1 cellular context compared by ENCODE assay signal in the genomic region with DNA sequence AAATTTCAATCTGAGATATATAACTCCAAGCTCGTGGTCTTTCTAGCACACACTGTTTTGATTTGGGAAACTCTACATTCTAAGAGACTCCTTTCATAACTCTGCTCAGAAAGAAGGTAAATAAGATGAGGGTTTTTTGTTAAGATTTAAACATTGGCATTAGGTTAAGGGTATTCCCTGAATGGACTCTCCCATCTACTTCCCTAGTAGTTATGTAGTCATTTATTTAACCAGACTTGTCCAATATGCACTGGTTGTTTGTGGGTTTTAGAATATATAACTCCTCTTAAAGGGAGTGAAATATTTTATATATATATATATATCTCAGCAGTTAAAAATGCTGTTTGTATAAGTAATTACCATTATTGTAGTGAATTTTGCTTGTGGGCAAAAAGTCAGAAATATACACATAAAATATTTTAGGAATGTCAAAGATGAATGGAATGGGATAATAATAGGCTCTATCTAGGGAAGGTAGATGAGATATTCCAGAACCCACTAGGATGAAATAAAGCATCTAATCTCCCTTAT.
TF ChIP-seq lines count a peak whose summit lies in the region.

No MANE protein-coding gene starts in this region.

TF ChIP-seq in HCT116, 20 proteins besides CTCF, POLR2A, EP300 and RAD21 (continued from another document):
- no peak for TF ChIP-seq ZNF274 (IDR thresholded peaks at IDR 0.05; ENCODE audit: low read depth, low read length)
- TF ChIP-seq, protein P1, sequence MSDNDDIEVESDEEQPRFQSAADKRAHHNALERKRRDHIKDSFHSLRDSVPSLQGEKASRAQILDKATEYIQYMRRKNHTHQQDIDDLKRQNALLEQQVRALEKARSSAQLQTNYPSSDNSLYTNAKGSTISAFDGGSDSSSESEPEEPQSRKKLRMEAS (IDR thresholded peaks at IDR 0.05): no peak
